In the genomic region with DNA sequence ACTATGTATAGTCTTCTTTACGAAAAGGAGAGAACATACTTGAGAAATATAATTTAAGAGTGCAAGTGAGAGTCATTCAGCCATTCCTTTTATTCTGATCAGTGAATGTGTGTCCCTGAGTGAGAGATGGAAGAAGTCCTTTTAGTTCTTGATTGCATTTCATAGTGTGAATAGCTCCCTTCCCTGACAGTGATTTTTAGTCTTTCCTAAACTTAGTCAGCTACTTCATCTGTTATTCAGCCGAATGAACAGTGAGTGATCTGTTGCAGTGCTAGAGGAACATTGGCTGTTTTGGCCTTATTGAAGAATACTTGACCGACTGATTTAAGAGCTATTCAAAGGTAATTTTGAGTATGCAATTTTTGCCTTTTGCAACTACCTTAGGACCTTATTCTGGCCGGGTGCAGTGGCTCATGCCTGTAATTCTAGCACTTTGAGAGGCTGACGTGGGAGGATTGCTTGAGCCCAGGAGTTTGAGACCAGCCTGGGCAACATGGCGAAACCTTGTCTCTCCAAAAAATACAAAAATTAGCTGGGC, we compare ENCODE assay signal across 21 cellular contexts.
"Had no signal": no experiment of that assay in that cellular context is flagged by ENCODE, and none has a peak within 500 bp of the region (broad histone marks: within the 10 kb centered on the region; RNA-seq: fewer than 3 reads in every experiment).

No MANE protein-coding gene starts in this region.

- FAIRE-seq: kidney, pancreas, small intestine, urothelium cell line had no signal

- DNase-seq: colonic mucosa; effector CD8-positive, alpha-beta T cell; endodermal cell; foreskin fibroblast; gastrocnemius medialis; head of caudate nucleus; kidney; natural killer cell; pancreas; right lobe of liver; small intestine; stimulated activated CD4-positive, alpha-beta T cell treated with anti-CD3 and anti-CD28 coated beads, Interleukin-15, amount 100 ng/mL, for 24 hours; stimulated activated CD4-positive, alpha-beta T cell treated with anti-CD3 and anti-CD28 coated beads, Interleukin-2, amount 100 ng/mL, for 48 hours; stimulated activated naive B cell treated with anti-CD40 and anti-IgM and Interleukin-4, amounts not matched to agents 10 μg/mL and 1 μg/mL and 100 μg/mL, for 72 hours; trophoblast cell had no signal

- H3K9me3 ChIP-seq: colonic mucosa, gastrocnemius medialis, neutrophil, pancreas, right lobe of liver, suprapubic skin had no signal

- H3K27ac ChIP-seq: colonic mucosa, epithelial cell of prostate, gastrocnemius medialis, neutrophil, pancreas, right lobe of liver, suprapubic skin had no signal

- H3K27me3 ChIP-seq: colonic mucosa, gastrocnemius medialis, neutrophil, pancreas, right lobe of liver, suprapubic skin had no signal

- H3K4me3 ChIP-seq: colonic mucosa, gastrocnemius medialis, pancreas, right lobe of liver, suprapubic skin had no signal

- H3K4me1 ChIP-seq: colonic mucosa had no signal

- ATAC-seq: esophagus mucosa; gastrocnemius medialis; left lobe of liver; natural killer cell; pancreas; right lobe of liver; stimulated activated naive B cell treated with anti-CD40 and anti-IgM and Interleukin-4, amounts not matched to agents 10 μg/mL and 1 μg/mL and 100 μg/mL, for 72 hours had no signal

- H3K36me3 ChIP-seq: colonic mucosa, gastrocnemius medialis, neutrophil, pancreas, right lobe of liver, suprapubic skin had no signal
